15 cellular contexts compared by ENCODE assay signal in genomic region chr10:79125092-79125491, GRCh38.
"Had no signal": no experiment of that assay in that cellular context is flagged by ENCODE, and none has a peak within 500 bp of the region (broad histone marks: within the 10 kb centered on the region; RNA-seq: fewer than 3 reads in every experiment).

No MANE protein-coding gene starts in this region.

- H3K9me3 ChIP-seq: esophagus squamous epithelium, prostate gland, right atrium auricular region had no signal

- H3K27ac ChIP-seq: esophagus squamous epithelium, hepatocyte, prostate gland had no signal

- H2AFZ ChIP-seq: hepatocyte had no signal

- ATAC-seq: naive thymus-derived CD4-positive, alpha-beta T cell; stimulated activated effector memory CD8-positive, alpha-beta T cell treated with anti-CD3 and anti-CD28 coated beads, Interleukin-12 subunit alpha, Interleukin-12 subunit beta, amount 100 ng/mL, for 72 hours had no signal

- H3K27me3 ChIP-seq: esophagus squamous epithelium, hepatocyte, right atrium auricular region had no signal

- H3K4me2 ChIP-seq: hepatocyte had no signal

- H3K4me3 ChIP-seq: esophagus squamous epithelium, hepatocyte, prostate gland, right atrium auricular region, skin epidermis had no signal

- DNase-seq: activated B cell treated with CpG ODN at 0.5 μM for 24 hours; activated CD4-positive, alpha-beta memory T cell treated with anti-CD3 and anti-CD28 coated beads for 36 hours; activated CD4-positive, alpha-beta T cell treated with anti-CD3 and anti-CD28 coated beads for 4 hours; amniotic stem cell; dermis blood vessel endothelial cell; effector memory CD4-positive, alpha-beta T cell; esophagus squamous epithelium; mesenchymal stem cell; naive thymus-derived CD4-positive, alpha-beta T cell; stimulated activated CD4-positive, alpha-beta T cell treated with anti-CD3 and anti-CD28 coated beads, Interleukin-4, amount 100 ng/mL, for 1 hour had no signal
